ENCODE assay signal across 1 cellular context in the genomic region with DNA sequence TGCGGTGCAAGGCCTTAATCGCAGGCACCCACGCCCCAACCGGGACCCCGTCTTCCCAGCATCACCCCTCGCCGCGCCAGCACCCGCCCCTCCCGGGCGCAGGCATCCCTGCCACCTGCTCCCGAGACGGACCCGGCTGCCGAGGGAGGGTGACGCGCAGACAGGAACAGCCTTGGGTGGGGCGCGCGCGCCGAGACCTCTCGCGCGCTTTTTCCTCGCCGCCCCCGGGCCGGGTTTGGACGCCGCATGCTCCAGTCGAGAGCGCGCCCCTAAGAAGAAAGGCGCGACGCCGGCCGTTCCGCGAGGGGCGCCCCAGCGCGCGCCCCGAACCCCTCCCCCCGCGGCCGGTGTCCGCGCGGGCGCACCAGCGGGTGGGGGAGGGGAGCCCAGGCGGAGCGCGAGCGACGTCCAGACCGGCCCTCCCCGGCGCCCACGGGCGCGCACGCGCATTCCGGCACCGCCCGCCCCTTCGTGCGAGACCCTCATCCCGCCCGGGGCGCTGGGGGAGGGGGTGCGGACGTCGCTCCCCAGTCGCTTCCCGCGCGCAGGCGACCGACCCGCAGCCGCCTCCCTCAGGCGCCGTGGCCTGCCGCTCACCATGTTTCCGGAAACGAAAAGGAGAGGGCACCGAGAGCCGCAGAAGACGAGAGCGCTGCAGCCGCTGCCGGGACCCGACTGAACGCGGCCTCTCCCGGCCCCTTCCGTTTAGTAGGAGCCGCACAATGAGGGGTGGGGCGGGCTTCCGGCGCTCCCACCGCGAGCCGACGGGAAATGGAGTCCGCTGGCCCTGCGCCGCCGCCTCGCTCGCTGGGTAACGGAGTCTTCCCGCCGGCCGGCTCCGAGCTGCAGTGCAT.
TF ChIP-seq lines count a peak whose summit lies in the region.

A gene (minus strand): TSS at position 681 of the 854 bp plus-strand sequence. CDS start 81 bp downstream, at position 600.

TF ChIP-seq in K562, 482 proteins besides CTCF, POLR2A, EP300 and RAD21 (continued from another document and continues in another):
- TF ChIP-seq, protein P1, sequence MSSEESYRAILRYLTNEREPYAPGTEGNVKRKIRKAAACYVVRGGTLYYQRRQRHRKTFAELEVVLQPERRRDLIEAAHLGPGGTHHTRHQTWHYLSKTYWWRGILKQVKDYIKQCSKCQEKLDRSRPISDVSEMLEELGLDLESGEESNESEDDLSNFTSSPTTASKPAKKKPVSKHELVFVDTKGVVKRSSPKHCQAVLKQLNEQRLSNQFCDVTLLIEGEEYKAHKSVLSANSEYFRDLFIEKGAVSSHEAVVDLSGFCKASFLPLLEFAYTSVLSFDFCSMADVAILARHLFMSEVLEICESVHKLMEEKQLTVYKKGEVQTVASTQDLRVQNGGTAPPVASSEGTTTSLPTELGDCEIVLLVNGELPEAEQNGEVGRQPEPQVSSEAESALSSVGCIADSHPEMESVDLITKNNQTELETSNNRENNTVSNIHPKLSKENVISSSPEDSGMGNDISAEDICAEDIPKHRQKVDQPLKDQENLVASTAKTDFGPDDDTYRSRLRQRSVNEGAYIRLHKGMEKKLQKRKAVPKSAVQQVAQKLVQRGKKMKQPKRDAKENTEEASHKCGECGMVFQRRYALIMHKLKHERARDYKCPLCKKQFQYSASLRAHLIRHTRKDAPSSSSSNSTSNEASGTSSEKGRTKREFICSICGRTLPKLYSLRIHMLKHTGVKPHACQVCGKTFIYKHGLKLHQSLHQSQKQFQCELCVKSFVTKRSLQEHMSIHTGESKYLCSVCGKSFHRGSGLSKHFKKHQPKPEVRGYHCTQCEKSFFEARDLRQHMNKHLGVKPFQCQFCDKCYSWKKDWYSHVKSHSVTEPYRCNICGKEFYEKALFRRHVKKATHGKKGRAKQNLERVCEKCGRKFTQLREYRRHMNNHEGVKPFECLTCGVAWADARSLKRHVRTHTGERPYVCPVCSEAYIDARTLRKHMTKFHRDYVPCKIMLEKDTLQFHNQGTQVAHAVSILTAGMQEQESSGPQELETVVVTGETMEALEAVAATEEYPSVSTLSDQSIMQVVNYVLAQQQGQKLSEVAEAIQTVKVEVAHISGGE (CRISPR knock-in tag; IDR thresholded peaks at IDR 0.05), result peak; percentile 75 to 96 (median 90); a peak in 5 of 6 replicates
- TF ChIP-seq RFX5 (IDR thresholded peaks at IDR 0.05; ENCODE audit: low read depth, low read length) (no peak), ZNF699 (CRISPR knock-in tag; IDR thresholded peaks at IDR 0.05; ENCODE audit: insufficient replicate concordance) (no peak), GATAD2A (IDR thresholded peaks at IDR 0.05) (no peak), TBL1XR1 (IDR thresholded peaks at IDR 0.05; ENCODE audit: low read length in 2 of 2) (no peak; a peak in 2 of 4 replicates), ZNF133 (CRISPR knock-in tag; IDR thresholded peaks at IDR 0.05) (peak; percentile 68; the same call in 1 of the 2 replicates), ZNF507 (tag; conservative IDR thresholded peaks at IDR 0.05) (no peak), CBFA2T2 (conservative IDR thresholded peaks at IDR 0.05) (no peak), CREM (IDR thresholded peaks at IDR 0.05; ENCODE audit: low read depth) (peak; percentile 90), SIX5 (IDR thresholded peaks at IDR 0.05; ENCODE audit: borderline replicate concordance in 1 of 2, insufficient read depth in 1 of 2, low read depth in 1 of 2, low read length in 2 of 2) (peak; percentile 88 to 92), OTX1 (CRISPR knock-in tag; IDR thresholded peaks at IDR 0.05) (peak; percentile 75; the same call in 1 of the 2 replicates), ZNF766 (CRISPR knock-in tag; conservative IDR thresholded peaks at IDR 0.05) (peak; percentile 91), L3MBTL2 (IDR thresholded peaks at IDR 0.05) (peak; percentile 90), C11orf30 (IDR thresholded peaks at IDR 0.05; ENCODE audit: low read depth) (no peak), TBP (optimal IDR thresholded peaks at IDR 0.05; ENCODE audit: low read depth, low read length) (no peak), RFX7 (CRISPR knock-in tag; IDR thresholded peaks at IDR 0.05) (no peak), HCFC1 (IDR thresholded peaks at IDR 0.05; ENCODE audit: low read depth, low read length) (peak; percentile 99), HDAC1 (IDR thresholded peaks at IDR 0.05) (peak in 1 of 2 experiments; percentile 23; a peak in 2 of 4 replicates), CEBPG (CRISPR knock-in tag; IDR thresholded peaks at IDR 0.05) (peak; percentile 3; the same call in 1 of the 2 replicates), CEBPG (tag; conservative IDR thresholded peaks at IDR 0.05 in 1 of 2, IDR thresholded peaks at IDR 0.05 in 1 of 2) (no peak), PHTF2 (CRISPR knock-in tag; IDR thresholded peaks at IDR 0.05) (no peak), SMARCB1 (IDR thresholded peaks at IDR 0.05; ENCODE audit: insufficient read length, low read depth) (no peak), ETS2 (tag; IDR thresholded peaks at IDR 0.05; ENCODE audit: borderline replicate concordance, poor library complexity, severe bottlenecking) (no peak), PML (IDR thresholded peaks at IDR 0.05; ENCODE audit: low read length) (peak; percentile 87), CBFB (CRISPR knock-in tag; IDR thresholded peaks at IDR 0.05) (peak; percentile 78; the same call in 1 of the 2 replicates), ZNF274 (IDR thresholded peaks at IDR 0.05; ENCODE audit: borderline replicate concordance, low read depth, low read length) (no peak), SOX6 (IDR thresholded peaks at IDR 0.05) (peak; percentile 68; the same call in 1 of the 2 replicates), BACH1 (tag; IDR thresholded peaks at IDR 0.05) (no peak), FUS (optimal IDR thresholded peaks at IDR 0.05; ENCODE audit: low read depth, low read length) (peak; percentile 97), HNRNPH1 (optimal IDR thresholded peaks at IDR 0.05; ENCODE audit: low read depth, low read length) (peak; percentile 58), FOXA1 (IDR thresholded peaks at IDR 0.05; ENCODE audit: borderline replicate concordance) (no peak), NR2C2 (CRISPR knock-in tag; IDR thresholded peaks at IDR 0.05) (no peak), NR2C2 (tag; IDR thresholded peaks at IDR 0.05) (peak; percentile 78), ZC3H11A (IDR thresholded peaks at IDR 0.05; ENCODE audit: low read depth, low read length) (peak; percentile 40; the same call in 1 of the 2 replicates), PURB (CRISPR knock-in tag; IDR thresholded peaks at IDR 0.05; ENCODE audit: low read depth) (no peak), ELF4 (CRISPR knock-in tag; IDR thresholded peaks at IDR 0.05) (peak; percentile 86)
- TF ChIP-seq, protein P2, sequence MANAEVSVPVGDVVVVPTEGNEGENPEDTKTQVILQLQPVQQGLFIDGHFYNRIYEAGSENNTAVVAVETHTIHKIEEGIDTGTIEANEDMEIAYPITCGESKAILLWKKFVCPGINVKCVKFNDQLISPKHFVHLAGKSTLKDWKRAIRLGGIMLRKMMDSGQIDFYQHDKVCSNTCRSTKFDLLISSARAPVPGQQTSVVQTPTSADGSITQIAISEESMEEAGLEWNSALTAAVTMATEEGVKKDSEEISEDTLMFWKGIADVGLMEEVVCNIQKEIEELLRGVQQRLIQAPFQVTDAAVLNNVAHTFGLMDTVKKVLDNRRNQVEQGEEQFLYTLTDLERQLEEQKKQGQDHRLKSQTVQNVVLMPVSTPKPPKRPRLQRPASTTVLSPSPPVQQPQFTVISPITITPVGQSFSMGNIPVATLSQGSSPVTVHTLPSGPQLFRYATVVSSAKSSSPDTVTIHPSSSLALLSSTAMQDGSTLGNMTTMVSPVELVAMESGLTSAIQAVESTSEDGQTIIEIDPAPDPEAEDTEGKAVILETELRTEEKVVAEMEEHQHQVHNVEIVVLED (CRISPR knock-in tag; IDR thresholded peaks at IDR 0.05), result peak; percentile 73
- TF ChIP-seq, protein P3, sequence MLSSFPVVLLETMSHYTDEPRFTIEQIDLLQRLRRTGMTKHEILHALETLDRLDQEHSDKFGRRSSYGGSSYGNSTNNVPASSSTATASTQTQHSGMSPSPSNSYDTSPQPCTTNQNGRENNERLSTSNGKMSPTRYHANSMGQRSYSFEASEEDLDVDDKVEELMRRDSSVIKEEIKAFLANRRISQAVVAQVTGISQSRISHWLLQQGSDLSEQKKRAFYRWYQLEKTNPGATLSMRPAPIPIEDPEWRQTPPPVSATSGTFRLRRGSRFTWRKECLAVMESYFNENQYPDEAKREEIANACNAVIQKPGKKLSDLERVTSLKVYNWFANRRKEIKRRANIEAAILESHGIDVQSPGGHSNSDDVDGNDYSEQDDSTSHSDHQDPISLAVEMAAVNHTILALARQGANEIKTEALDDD (IDR thresholded peaks at IDR 0.05), result no peak
- TF ChIP-seq, protein P4, sequence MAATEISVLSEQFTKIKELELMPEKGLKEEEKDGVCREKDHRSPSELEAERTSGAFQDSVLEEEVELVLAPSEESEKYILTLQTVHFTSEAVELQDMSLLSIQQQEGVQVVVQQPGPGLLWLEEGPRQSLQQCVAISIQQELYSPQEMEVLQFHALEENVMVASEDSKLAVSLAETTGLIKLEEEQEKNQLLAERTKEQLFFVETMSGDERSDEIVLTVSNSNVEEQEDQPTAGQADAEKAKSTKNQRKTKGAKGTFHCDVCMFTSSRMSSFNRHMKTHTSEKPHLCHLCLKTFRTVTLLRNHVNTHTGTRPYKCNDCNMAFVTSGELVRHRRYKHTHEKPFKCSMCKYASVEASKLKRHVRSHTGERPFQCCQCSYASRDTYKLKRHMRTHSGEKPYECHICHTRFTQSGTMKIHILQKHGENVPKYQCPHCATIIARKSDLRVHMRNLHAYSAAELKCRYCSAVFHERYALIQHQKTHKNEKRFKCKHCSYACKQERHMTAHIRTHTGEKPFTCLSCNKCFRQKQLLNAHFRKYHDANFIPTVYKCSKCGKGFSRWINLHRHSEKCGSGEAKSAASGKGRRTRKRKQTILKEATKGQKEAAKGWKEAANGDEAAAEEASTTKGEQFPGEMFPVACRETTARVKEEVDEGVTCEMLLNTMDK (IDR thresholded peaks at IDR 0.05; ENCODE audit: borderline replicate concordance, insufficient read depth, low read depth, low read length, poor library complexity, severe bottlenecking), result peak; percentile 93
- TF ChIP-seq, protein P5, sequence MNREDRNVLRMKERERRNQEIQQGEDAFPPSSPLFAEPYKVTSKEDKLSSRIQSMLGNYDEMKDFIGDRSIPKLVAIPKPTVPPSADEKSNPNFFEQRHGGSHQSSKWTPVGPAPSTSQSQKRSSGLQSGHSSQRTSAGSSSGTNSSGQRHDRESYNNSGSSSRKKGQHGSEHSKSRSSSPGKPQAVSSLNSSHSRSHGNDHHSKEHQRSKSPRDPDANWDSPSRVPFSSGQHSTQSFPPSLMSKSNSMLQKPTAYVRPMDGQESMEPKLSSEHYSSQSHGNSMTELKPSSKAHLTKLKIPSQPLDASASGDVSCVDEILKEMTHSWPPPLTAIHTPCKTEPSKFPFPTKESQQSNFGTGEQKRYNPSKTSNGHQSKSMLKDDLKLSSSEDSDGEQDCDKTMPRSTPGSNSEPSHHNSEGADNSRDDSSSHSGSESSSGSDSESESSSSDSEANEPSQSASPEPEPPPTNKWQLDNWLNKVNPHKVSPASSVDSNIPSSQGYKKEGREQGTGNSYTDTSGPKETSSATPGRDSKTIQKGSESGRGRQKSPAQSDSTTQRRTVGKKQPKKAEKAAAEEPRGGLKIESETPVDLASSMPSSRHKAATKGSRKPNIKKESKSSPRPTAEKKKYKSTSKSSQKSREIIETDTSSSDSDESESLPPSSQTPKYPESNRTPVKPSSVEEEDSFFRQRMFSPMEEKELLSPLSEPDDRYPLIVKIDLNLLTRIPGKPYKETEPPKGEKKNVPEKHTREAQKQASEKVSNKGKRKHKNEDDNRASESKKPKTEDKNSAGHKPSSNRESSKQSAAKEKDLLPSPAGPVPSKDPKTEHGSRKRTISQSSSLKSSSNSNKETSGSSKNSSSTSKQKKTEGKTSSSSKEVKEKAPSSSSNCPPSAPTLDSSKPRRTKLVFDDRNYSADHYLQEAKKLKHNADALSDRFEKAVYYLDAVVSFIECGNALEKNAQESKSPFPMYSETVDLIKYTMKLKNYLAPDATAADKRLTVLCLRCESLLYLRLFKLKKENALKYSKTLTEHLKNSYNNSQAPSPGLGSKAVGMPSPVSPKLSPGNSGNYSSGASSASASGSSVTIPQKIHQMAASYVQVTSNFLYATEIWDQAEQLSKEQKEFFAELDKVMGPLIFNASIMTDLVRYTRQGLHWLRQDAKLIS (CRISPR knock-in tag; IDR thresholded peaks at IDR 0.05), result peak; percentile 97
- TF ChIP-seq, protein P6, sequence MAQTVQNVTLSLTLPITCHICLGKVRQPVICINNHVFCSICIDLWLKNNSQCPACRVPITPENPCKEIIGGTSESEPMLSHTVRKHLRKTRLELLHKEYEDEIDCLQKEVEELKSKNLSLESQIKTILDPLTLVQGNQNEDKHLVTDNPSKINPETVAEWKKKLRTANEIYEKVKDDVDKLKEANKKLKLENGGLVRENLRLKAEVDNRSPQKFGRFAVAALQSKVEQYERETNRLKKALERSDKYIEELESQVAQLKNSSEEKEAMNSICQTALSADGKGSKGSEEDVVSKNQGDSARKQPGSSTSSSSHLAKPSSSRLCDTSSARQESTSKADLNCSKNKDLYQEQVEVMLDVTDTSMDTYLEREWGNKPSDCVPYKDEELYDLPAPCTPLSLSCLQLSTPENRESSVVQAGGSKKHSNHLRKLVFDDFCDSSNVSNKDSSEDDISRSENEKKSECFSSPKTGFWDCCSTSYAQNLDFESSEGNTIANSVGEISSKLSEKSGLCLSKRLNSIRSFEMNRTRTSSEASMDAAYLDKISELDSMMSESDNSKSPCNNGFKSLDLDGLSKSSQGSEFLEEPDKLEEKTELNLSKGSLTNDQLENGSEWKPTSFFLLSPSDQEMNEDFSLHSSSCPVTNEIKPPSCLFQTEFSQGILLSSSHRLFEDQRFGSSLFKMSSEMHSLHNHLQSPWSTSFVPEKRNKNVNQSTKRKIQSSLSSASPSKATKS (CRISPR knock-in tag; IDR thresholded peaks at IDR 0.05), result no peak
- TF ChIP-seq, protein P7, sequence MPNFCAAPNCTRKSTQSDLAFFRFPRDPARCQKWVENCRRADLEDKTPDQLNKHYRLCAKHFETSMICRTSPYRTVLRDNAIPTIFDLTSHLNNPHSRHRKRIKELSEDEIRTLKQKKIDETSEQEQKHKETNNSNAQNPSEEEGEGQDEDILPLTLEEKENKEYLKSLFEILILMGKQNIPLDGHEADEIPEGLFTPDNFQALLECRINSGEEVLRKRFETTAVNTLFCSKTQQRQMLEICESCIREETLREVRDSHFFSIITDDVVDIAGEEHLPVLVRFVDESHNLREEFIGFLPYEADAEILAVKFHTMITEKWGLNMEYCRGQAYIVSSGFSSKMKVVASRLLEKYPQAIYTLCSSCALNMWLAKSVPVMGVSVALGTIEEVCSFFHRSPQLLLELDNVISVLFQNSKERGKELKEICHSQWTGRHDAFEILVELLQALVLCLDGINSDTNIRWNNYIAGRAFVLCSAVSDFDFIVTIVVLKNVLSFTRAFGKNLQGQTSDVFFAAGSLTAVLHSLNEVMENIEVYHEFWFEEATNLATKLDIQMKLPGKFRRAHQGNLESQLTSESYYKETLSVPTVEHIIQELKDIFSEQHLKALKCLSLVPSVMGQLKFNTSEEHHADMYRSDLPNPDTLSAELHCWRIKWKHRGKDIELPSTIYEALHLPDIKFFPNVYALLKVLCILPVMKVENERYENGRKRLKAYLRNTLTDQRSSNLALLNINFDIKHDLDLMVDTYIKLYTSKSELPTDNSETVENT (CRISPR knock-in tag; IDR thresholded peaks at IDR 0.05), result peak; percentile 61; the same call in 1 of the 2 replicates
- TF ChIP-seq, protein P8, sequence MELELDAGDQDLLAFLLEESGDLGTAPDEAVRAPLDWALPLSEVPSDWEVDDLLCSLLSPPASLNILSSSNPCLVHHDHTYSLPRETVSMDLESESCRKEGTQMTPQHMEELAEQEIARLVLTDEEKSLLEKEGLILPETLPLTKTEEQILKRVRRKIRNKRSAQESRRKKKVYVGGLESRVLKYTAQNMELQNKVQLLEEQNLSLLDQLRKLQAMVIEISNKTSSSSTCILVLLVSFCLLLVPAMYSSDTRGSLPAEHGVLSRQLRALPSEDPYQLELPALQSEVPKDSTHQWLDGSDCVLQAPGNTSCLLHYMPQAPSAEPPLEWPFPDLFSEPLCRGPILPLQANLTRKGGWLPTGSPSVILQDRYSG (tag; conservative IDR thresholded peaks at IDR 0.05; ENCODE audit: low read depth), result no peak
